8 cellular contexts compared by ENCODE assay signal in genomic region chr20:33732166-33732970, GRCh38. TPM values are rescaled to one million over a fixed set of nuclear protein-coding genes. Genes with fewer than 3 reads are reported as not detected.
DNase-seq lines count a peak whose midpoint lies in the region; ATAC-seq, FAIRE-seq and TF ChIP-seq lines count a peak whose summit lies in the region.

No MANE protein-coding gene starts in this region.

- no TSS peak for BruUV-seq in A673 (replicated peaks; lab: Mats Ljungman, UMichigan)
- TSS peak; percentile 25 for BruUV-seq in endothelial cell of umbilical vein (replicated peaks; lab: Mats Ljungman, UMichigan)

- FAIRE-seq in endothelial cell of umbilical vein (lab: Jason Lieb, UNC), result peak; percentile 63

- DNase-seq in A673 (ENCODE audit: low spot score) (peak; percentile 41), NCI-H446 treated with DMSO at 0.1 percent for 48 hours (lab: John Stamatoyannopoulos, UW) (peak; percentile 88), endothelial cell of umbilical vein (ENCODE audit: low read depth, low spot score) (peak; percentile 76)
- DNase-seq in activated CD8-positive, alpha-beta memory T cell treated with anti-CD3 and anti-CD28 coated beads for 24 hours, result peak; percentile 93
- peak; percentile 84 for DNase-seq in stimulated activated naive CD4-positive, alpha-beta T cell treated with Interleukin-2 at 50 U/mL for 16 hours (lab: John Stamatoyannopoulos, UW)

- CTCF ChIA-PET in A673 (lab: Charles Lee), result interaction anchor here (1.1 kb wide), 1 partner anchor 60 kb away, joined by 3 read pairs; no protein-coding TSS in a partner anchor
- CTCF ChIA-PET in endothelial cell of umbilical vein (lab: Charles Lee), result interaction anchor here (0.6 to 2.0 kb wide), 23 partner anchors 9 to 336 kb away, joined by 3 to 21 read pairs (median 4); partner anchors contain the start of genes ACTL10, CHMP4B and PXMP4

- H3K4me2 ChIP-seq in endothelial cell of umbilical vein (ENCODE audit: insufficient read depth, low read length), result peak overlapping the region; percentile 74

- intact Hi-C loops in A673 (cut with micrococcal nuclease; ENCODE audit: unreplicated experiment), result no loop called here
- intact Hi-C loops in endothelial cell of umbilical vein (cut with micrococcal nuclease), result loop anchor here (1.0 to 5.0 kb wide), 6 partner anchors 45 to 395 kb away; partner anchors contain the start of genes CHMP4B and E2F1

- H3K9ac ChIP-seq in endothelial cell of umbilical vein (replicated peaks; ENCODE audit: extremely low read depth, insufficient read depth, low read length), result peak overlapping the region; percentile 35

- H3K4me1 ChIP-seq in A673 (ENCODE audit: insufficient read depth, low read length, poor library complexity, severe bottlenecking), result peaks cover 27% of the 10 kb centered on the region
- H3K4me1 ChIP-seq in endothelial cell of umbilical vein (ENCODE audit: control insufficient read depth, extremely low read depth, insufficient read depth, low read length), result peaks cover 22% of the 10 kb centered on the region
- peaks cover 8 to 18% of the 10 kb centered on the region in 2 donors for H3K4me1 ChIP-seq in muscle layer of duodenum (ENCODE audit: control insufficient read depth in 1 of 2, insufficient read depth in 2 of 2, low read length in 2 of 2)

- H2AFZ ChIP-seq in endothelial cell of umbilical vein (ENCODE audit: low read depth, low read length), result peak overlapping the region; percentile 87

- H3K4me3 ChIP-seq in A673 (ENCODE audit: low read depth, low read length, poor library complexity, severe bottlenecking) (peak overlapping the region; percentile 52), endothelial cell of umbilical vein (replicated peaks in 1 of 3; ENCODE audit: insufficient read depth in 1 of 3, low read depth in 1 of 3, low read length in 3 of 3) (peak overlapping the region; percentile 17 to 59 (median 51)), muscle layer of duodenum (ENCODE audit: low read depth in 1 of 2, low read length in 2 of 2) (peak overlapping the region; percentile 66 to 74)

- H3K9me3 ChIP-seq in A673 (ENCODE audit: low read depth, low read length, poor library complexity, severe bottlenecking) (peaks cover 15% of the 10 kb centered on the region), endothelial cell of umbilical vein (replicated peaks; ENCODE audit: control insufficient read depth, insufficient read depth, low read length) (peaks cover 4% of the 10 kb centered on the region), muscle layer of duodenum (ENCODE audit: control insufficient read depth in 1 of 2, low read length in 2 of 2) (peaks cover 0 to 14% of the 10 kb centered on the region in 2 donors)

- H4K20me1 ChIP-seq in endothelial cell of umbilical vein (replicated peaks; ENCODE audit: control insufficient read depth, extremely low read depth, insufficient read depth, low read length), result no peaks in the 10 kb centered on the region

- dilution Hi-C loops in endothelial cell of umbilical vein (cut with MboI; ENCODE audit: extremely low pct_ligation_motif_present, low sequenced_read_pairs), result no loop called here

- peak; percentile 68 for TF ChIP-seq POLR2A in endothelial cell of umbilical vein (IDR thresholded peaks at IDR 0.05; ENCODE audit: low read depth, low read length)

- no peak for TF ChIP-seq CTCF in A673 (conservative IDR thresholded peaks at IDR 0.05; ENCODE audit: low read depth, low read length)
- no peak for TF ChIP-seq CTCF in endothelial cell of umbilical vein (IDR thresholded peaks at IDR 0.05; ENCODE audit: extremely low read depth in 1 of 2, insufficient read depth in 1 of 2, low read depth in 1 of 2, low read length in 2 of 2)

- H3K79me2 ChIP-seq in endothelial cell of umbilical vein (ENCODE audit: control insufficient read depth, insufficient read depth, low read length), result no peaks in the 10 kb centered on the region

- H3K27ac ChIP-seq in A673 (ENCODE audit: low read depth, low read length, poor library complexity, severe bottlenecking) (peak overlapping the region; percentile 81), endothelial cell of umbilical vein (ENCODE audit: insufficient read depth, low read depth, low read length) (peak overlapping the region; percentile 53), muscle layer of duodenum (ENCODE audit: low read length) (peak overlapping the region; percentile 54)

- POLR2A ChIA-PET in A673 (lab: Charles Lee; ENCODE audit: low non-redundant PET), result interaction anchor here (0.6 kb wide), 1 partner anchor 57 kb away, joined by 3 read pairs; no protein-coding TSS in a partner anchor
- POLR2A ChIA-PET in endothelial cell of umbilical vein (lab: Charles Lee), result interaction anchor here (0.6 to 0.8 kb wide), 3 partner anchors 78 to 288 kb away, joined by 3 to 9 read pairs (median 5); no protein-coding TSS in a partner anchor

- H3K36me3 ChIP-seq in A673 (ENCODE audit: insufficient read depth, low read length, poor library complexity, severe bottlenecking) (no peaks in the 10 kb centered on the region), endothelial cell of umbilical vein (ENCODE audit: control insufficient read depth in 2 of 2, extremely low read depth in 1 of 2, insufficient read depth in 2 of 2, low read length in 2 of 2) (no peaks in the 10 kb centered on the region), muscle layer of duodenum (ENCODE audit: control insufficient read depth in 1 of 2, insufficient read depth in 2 of 2, low read length in 2 of 2) (peaks cover 0 to 7% of the 10 kb centered on the region in 2 donors)

- H3K9me1 ChIP-seq in endothelial cell of umbilical vein (replicated peaks; ENCODE audit: control insufficient read depth, extremely low read depth, insufficient read depth, low read length), result no peaks in the 10 kb centered on the region

- no peaks in the 10 kb centered on the region for H3K27me3 ChIP-seq in A673 (replicated peaks; ENCODE audit: insufficient read depth, low read depth, low read length, poor library complexity)
- H3K27me3 ChIP-seq in endothelial cell of umbilical vein (ENCODE audit: control insufficient read depth in 2 of 2, insufficient read depth in 2 of 2, low read length in 2 of 2), result no peaks in the 10 kb centered on the region
- H3K27me3 ChIP-seq in muscle layer of duodenum (ENCODE audit: low read depth, low read length), result no peaks in the 10 kb centered on the region

- ATAC-seq in GM18867 (IDR thresholded peaks at IDR 0.05; ENCODE audit: unreplicated experiment) (peak; percentile 56), HG03064 (IDR thresholded peaks at IDR 0.05; ENCODE audit: low read depth, unreplicated experiment) (peak; percentile 52)

TF ChIP-seq in endothelial cell of umbilical vein, 7 proteins besides CTCF, POLR2A, EP300 and RAD21:
- no peak for TF ChIP-seq EZH2 (IDR thresholded peaks at IDR 0.05; ENCODE audit: borderline replicate concordance, low read depth, low read length, severe bottlenecking)
- peak; percentile 34 for TF ChIP-seq POLR2AphosphoS5 (IDR thresholded peaks at IDR 0.05; ENCODE audit: insufficient read depth, low read depth, low read length)
- TF ChIP-seq GATA2 (IDR thresholded peaks at IDR 0.05; ENCODE audit: insufficient read depth, insufficient read length, low read depth, low read length), result no peak
- no peak for TF ChIP-seq MAX (IDR thresholded peaks at IDR 0.05; ENCODE audit: insufficient read depth, insufficient read length)

RNA-seq across cellular contexts. Expression of gene ZNF341, which starts 0.6 kb away (rescaled TPM):
- total RNA-seq in A673 (2021), result 4.7 and 5.0 TPM in 2 replicates
- 3.9 and 4.9 TPM in 2 replicates for total RNA-seq in endothelial cell of umbilical vein
- 4.9 and 5.5 TPM in 2 replicates for polyA plus RNA-seq in endothelial cell of umbilical vein
- 3.1 and 3.5 TPM in 2 replicates for polyA plus RNA-seq in endothelial cell of umbilical vein (2011; cell fraction: cytosol; rRNA removed)
- 9.2 and 10.2 TPM in 2 replicates for polyA plus RNA-seq in endothelial cell of umbilical vein (2011; cell fraction: nucleus; rRNA removed)
- 2.5 and 3.4 TPM in 2 replicates for polyA plus RNA-seq in endothelial cell of umbilical vein (2012)
- 4.4 and 5.7 TPM in 2 replicates for polyA minus RNA-seq in endothelial cell of umbilical vein
- 2.4 TPM for polyA minus RNA-seq in endothelial cell of umbilical vein (2011; cell fraction: cytosol; rRNA and poly(A)+ RNA removed)
- polyA minus RNA-seq in endothelial cell of umbilical vein (2011; cell fraction: nucleus; rRNA and poly(A)+ RNA removed), result 5.0 and 5.5 TPM in 2 replicates

RNA-seq across cellular contexts. Expression of gene PXMP4, which starts 12.3 kb away (rescaled TPM):
- total RNA-seq in A673 (2021) (7.5 and 9.7 TPM in 2 replicates), endothelial cell of umbilical vein (6.9 and 8.1 TPM in 2 replicates)
- polyA plus RNA-seq in endothelial cell of umbilical vein, result 8.0 and 8.5 TPM in 2 replicates
- polyA plus RNA-seq in endothelial cell of umbilical vein (2011; cell fraction: cytosol; rRNA removed), result 4.9 and 5.9 TPM in 2 replicates
- 2.2 and 2.4 TPM in 2 replicates for polyA plus RNA-seq in endothelial cell of umbilical vein (2011; cell fraction: nucleus; rRNA removed)
- polyA plus RNA-seq in endothelial cell of umbilical vein (2012), result 5.6 and 5.9 TPM in 2 replicates
- polyA minus RNA-seq in endothelial cell of umbilical vein, result 5.5 and 5.7 TPM in 2 replicates
- polyA minus RNA-seq in endothelial cell of umbilical vein (2011; cell fraction: cytosol; rRNA and poly(A)+ RNA removed), result 6.0 TPM
- polyA minus RNA-seq in endothelial cell of umbilical vein (2011; cell fraction: nucleus; rRNA and poly(A)+ RNA removed), result 0.72 and 1.3 TPM in 2 replicates

RNA-seq across cellular contexts. Expression of gene E2F1, which starts 46.2 kb away (rescaled TPM):
- total RNA-seq in A673 (2021) (86.0 and 87.0 TPM in 2 replicates), endothelial cell of umbilical vein (27.0 and 29.6 TPM in 2 replicates)
- polyA plus RNA-seq in endothelial cell of umbilical vein, result 20.7 and 22.3 TPM in 2 replicates
- polyA plus RNA-seq in endothelial cell of umbilical vein (2011; cell fraction: cytosol; rRNA removed), result 15.9 and 17.8 TPM in 2 replicates
- 27.0 and 30.5 TPM in 2 replicates for polyA plus RNA-seq in endothelial cell of umbilical vein (2011; cell fraction: nucleus; rRNA removed)
- polyA plus RNA-seq in endothelial cell of umbilical vein (2012), result 12.3 and 15.7 TPM in 2 replicates
- polyA minus RNA-seq in endothelial cell of umbilical vein, result 13.4 and 15.0 TPM in 2 replicates
- 34.7 TPM for polyA minus RNA-seq in endothelial cell of umbilical vein (2011; cell fraction: cytosol; rRNA and poly(A)+ RNA removed)
- 6.3 and 6.5 TPM in 2 replicates for polyA minus RNA-seq in endothelial cell of umbilical vein (2011; cell fraction: nucleus; rRNA and poly(A)+ RNA removed)

RNA-seq across cellular contexts. Expression of gene NECAB3, which starts 58.1 kb away (rescaled TPM):
- total RNA-seq in A673 (2021), result 83.1 and 100 TPM in 2 replicates
- total RNA-seq in endothelial cell of umbilical vein, result 18.1 and 20.2 TPM in 2 replicates
- 22.4 and 34.2 TPM in 2 replicates for polyA plus RNA-seq in endothelial cell of umbilical vein
- 11.9 and 17.5 TPM in 2 replicates for polyA plus RNA-seq in endothelial cell of umbilical vein (2011; cell fraction: cytosol; rRNA removed)
- polyA plus RNA-seq in endothelial cell of umbilical vein (2011; cell fraction: nucleus; rRNA removed), result 53.5 and 74.7 TPM in 2 replicates
- 13.7 and 19.6 TPM in 2 replicates for polyA plus RNA-seq in endothelial cell of umbilical vein (2012)
- polyA minus RNA-seq in endothelial cell of umbilical vein, result 11.4 and 22.0 TPM in 2 replicates
- polyA minus RNA-seq in endothelial cell of umbilical vein (2011; cell fraction: cytosol; rRNA and poly(A)+ RNA removed), result 46.7 TPM
- 16.0 and 18.5 TPM in 2 replicates for polyA minus RNA-seq in endothelial cell of umbilical vein (2011; cell fraction: nucleus; rRNA and poly(A)+ RNA removed)

Comparison
In these comparisons a context has a peak if more than half of its experiments do, and no peak if none do; other contexts are left out.
1. Peak in every context shown above with its lines: DNase-seq, ATAC-seq, H3K4me3 ChIP-seq and H3K27ac ChIP-seq.
2. DNase-seq: peak in every context shown above with its lines; median percentile 93 in activated CD8-positive, alpha-beta memory T cell treated with anti-CD3 and anti-CD28 coated beads for 24 hours; 88 in NCI-H446 treated with DMSO at 0.1 percent for 48 hours; 84 in stimulated activated naive CD4-positive, alpha-beta T cell treated with Interleukin-2 at 50 U/mL for 16 hours; 76 in endothelial cell of umbilical vein; 41 in A673.